Comparison of ENCODE assay signal across 1 cellular context in the genomic region with DNA sequence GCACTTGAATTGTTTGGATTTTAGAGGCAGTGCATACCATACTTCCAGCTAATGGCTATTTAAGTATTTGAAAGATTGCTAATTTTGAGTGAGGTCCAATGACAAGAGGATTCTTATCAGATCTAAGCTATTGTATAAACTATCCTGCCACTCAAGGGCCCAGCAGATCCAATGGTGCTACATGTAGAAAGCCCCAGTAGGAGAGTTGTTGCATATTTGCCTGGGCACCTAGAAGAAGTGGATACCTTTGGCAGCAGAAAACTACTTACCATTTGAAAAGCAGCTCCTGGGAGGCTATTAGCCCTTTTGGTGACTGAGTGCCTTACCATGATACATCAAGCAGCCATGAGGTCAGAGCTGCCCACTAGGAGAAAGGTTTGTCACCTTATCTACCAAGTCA.
TF ChIP-seq lines count a peak whose summit lies in the region.

No MANE protein-coding gene starts in this region.

TF ChIP-seq in WTC11, 78 proteins besides CTCF, POLR2A, EP300 and RAD21 (continued from another document):
- TF ChIP-seq ARID4B (CRISPR knock-in tag; IDR thresholded peaks at IDR 0.05; ENCODE audit: borderline replicate concordance), result no peak
- TF ChIP-seq, protein P1, sequence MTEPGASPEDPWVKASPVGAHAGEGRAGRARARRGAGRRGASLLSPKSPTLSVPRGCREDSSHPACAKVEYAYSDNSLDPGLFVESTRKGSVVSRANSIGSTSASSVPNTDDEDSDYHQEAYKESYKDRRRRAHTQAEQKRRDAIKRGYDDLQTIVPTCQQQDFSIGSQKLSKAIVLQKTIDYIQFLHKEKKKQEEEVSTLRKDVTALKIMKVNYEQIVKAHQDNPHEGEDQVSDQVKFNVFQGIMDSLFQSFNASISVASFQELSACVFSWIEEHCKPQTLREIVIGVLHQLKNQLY (CRISPR knock-in tag; IDR thresholded peaks at IDR 0.05), result no peak
- TF ChIP-seq ZNF423 (CRISPR knock-in tag; IDR thresholded peaks at IDR 0.05), result no peak
- no peak for TF ChIP-seq ZNF281 (CRISPR knock-in tag; IDR thresholded peaks at IDR 0.05)
- TF ChIP-seq OVOL2 (CRISPR knock-in tag; IDR thresholded peaks at IDR 0.05; ENCODE audit: borderline replicate concordance), result no peak
- TF ChIP-seq E2F5 (CRISPR knock-in tag; IDR thresholded peaks at IDR 0.05), result no peak
- no peak for TF ChIP-seq NR2C2 (CRISPR knock-in tag; IDR thresholded peaks at IDR 0.05)
- TF ChIP-seq FOXJ3 (CRISPR knock-in tag; IDR thresholded peaks at IDR 0.05; ENCODE audit: borderline replicate concordance), result no peak
- TF ChIP-seq RORB (CRISPR knock-in tag; IDR thresholded peaks at IDR 0.05), result no peak
- no peak for TF ChIP-seq TEAD1 (CRISPR knock-in tag; IDR thresholded peaks at IDR 0.05)
